Comparison of ENCODE assay signal across 8 cellular contexts in the genomic region with DNA sequence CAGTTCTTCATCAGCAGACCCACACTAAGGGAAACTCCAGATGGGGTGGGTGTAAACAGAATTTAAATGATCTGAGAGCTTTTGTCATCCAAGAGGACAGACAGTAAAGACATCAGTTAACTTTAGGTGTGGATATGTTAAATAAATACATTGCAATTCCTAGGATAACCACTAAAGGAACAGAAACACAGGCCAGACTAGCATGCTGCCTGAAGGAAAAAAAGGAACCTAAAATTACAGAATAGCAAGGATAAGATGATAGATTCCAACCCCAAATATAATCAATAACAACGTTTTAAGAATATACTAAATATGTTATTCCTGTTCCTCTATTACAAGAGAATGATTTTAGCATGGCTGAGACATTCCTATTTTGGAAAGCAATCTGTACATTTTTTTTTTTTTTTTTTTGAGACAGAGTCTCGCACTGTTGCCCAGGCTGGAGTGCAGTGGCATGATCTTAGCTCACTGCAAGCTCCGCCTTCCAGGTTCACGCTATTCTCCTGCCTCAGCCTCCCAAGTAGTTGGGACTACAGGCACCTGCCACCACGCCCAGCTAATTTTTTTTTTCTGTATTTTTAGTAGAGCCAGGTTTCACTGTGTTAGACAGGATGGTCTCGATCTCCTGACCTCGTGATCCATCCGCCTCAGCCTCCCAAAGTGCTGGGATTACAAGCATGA. TPM values are rescaled to one million over a fixed set of nuclear protein-coding genes. Genes with fewer than 3 reads are reported as not detected.
A peak's percentile ranks its signal among the peaks of the same experiment; 100 is the strongest.
DNase-seq lines count a peak whose midpoint lies in the region; ATAC-seq, FAIRE-seq and TF ChIP-seq lines count a peak whose summit lies in the region.
"Not testable (repeated sequence)": the region's sequence is repeated elsewhere in the genome, so short reads cannot be mapped to it uniquely, and the experiment has no call there.

No MANE protein-coding gene starts in this region.

- intact Hi-C loops in A673 (cut with micrococcal nuclease; ENCODE audit: unreplicated experiment), result not testable (repeated sequence)
- intact Hi-C loops in K562 (cut with micrococcal nuclease), result loop anchor here (5.0 to 10.0 kb wide), 2 partner anchors 244 to 254 kb away; no protein-coding TSS in a partner anchor

- not testable (repeated sequence) for H3K4me1 ChIP-seq in A673 (ENCODE audit: insufficient read depth, low read length, poor library complexity, severe bottlenecking); DND-41 (ENCODE audit: insufficient read depth, low read length); K562 (replicated peaks in 1 of 2; ENCODE audit: control insufficient read depth in 2 of 2, insufficient read depth in 2 of 2, low read length in 2 of 2); foreskin keratinocyte

- H3K36me3 ChIP-seq in A673 (ENCODE audit: insufficient read depth, low read length, poor library complexity, severe bottlenecking); DND-41 (ENCODE audit: insufficient read depth, low read length); K562 (ENCODE audit: control insufficient read depth, insufficient read depth, low read length); neural cell (ENCODE audit: insufficient read depth, low read length): not testable (repeated sequence)

- not testable (repeated sequence) for H3F3A ChIP-seq in neural cell (ENCODE audit: insufficient read depth, low read length, poor library complexity, severe bottlenecking)

- in situ Hi-C loops in SK-MEL-5 (cut with HindIII; ENCODE audit: low pct_unique_long_range_greater_than_20kb, low sequenced_read_pairs); K562 (cut with MboI): not testable (repeated sequence)

- TF ChIP-seq RAD21 in K562 (CRISPR knock-in tag; conservative IDR thresholded peaks at IDR 0.05 in 1 of 2, IDR thresholded peaks at IDR 0.05 in 1 of 2); neural cell (conservative IDR thresholded peaks at IDR 0.05): not testable (repeated sequence)

- not testable (repeated sequence) for FAIRE-seq in K562 (lab: Jason Lieb, UNC)

- not testable (repeated sequence) for H3K9me1 ChIP-seq in K562 (ENCODE audit: control insufficient read depth, insufficient read depth, low read length)

- not testable (repeated sequence) for H3K4me2 ChIP-seq in DND-41 (ENCODE audit: insufficient read depth, low read length); K562 (ENCODE audit: insufficient read depth, low read length); neural cell (ENCODE audit: low read length)

- WGBS in K562 (ENCODE audit: insufficient coverage, low coverage, missing lambda C conversion rate), result 40% methylated on average over 8 of the region's 8 CpGs

- not testable (repeated sequence) for TF ChIP-seq POLR2A in K562 (conservative IDR thresholded peaks at IDR 0.05)

- TF ChIP-seq CTCF in A673 (conservative IDR thresholded peaks at IDR 0.05; ENCODE audit: low read depth, low read length) (0 out of 2 replicates have a peak, but pooled peaks have one; percentile 32), DND-41 (IDR thresholded peaks at IDR 0.05; ENCODE audit: borderline replicate concordance, extremely low read depth, low read length, poor library complexity, severe bottlenecking) (peak; percentile 31), K562 (IDR thresholded peaks at IDR 0.05 in 2 of 3, conservative IDR thresholded peaks at IDR 0.05 in 1 of 3; ENCODE audit: insufficient read depth in 2 of 3, low read depth in 1 of 3, low read length in 3 of 3) (peak in 1 of 3 experiments; percentile 35; a peak in 2 of 6 replicates), foreskin keratinocyte (conservative IDR thresholded peaks at IDR 0.05) (peak; percentile 49), neural cell (IDR thresholded peaks at IDR 0.05; ENCODE audit: poor library complexity, severe bottlenecking) (peak; percentile 43)

- ATAC-seq in DND-41 (ENCODE audit: insufficient read depth, low read depth), result not testable (repeated sequence)
- peak; percentile 44 for ATAC-seq in K562
- ATAC-seq in foreskin keratinocyte, result peak; percentile 45

- H3K9ac ChIP-seq in DND-41 (ENCODE audit: low read depth, low read length); K562 (ENCODE audit: insufficient read depth in 1 of 2, low read depth in 2 of 2, low read length in 2 of 2); neural cell (ENCODE audit: low read length): not testable (repeated sequence)

- H3K79me2 ChIP-seq in DND-41 (ENCODE audit: insufficient read depth, low read length); K562 (ENCODE audit: control insufficient read depth, insufficient read depth, low read length); neural cell (replicated peaks; ENCODE audit: insufficient read depth, low read length): not testable (repeated sequence)

- not testable (repeated sequence) for H2AFZ ChIP-seq in DND-41 (ENCODE audit: low read depth, low read length); K562 (ENCODE audit: low read depth, low read length); neural cell (ENCODE audit: low read depth, low read length)

- H3K27me3 ChIP-seq in A673 (replicated peaks; ENCODE audit: insufficient read depth, low read depth, low read length, poor library complexity); DND-41 (ENCODE audit: insufficient read depth, low read length, poor library complexity); K562 (ENCODE audit: control insufficient read depth in 2 of 2, insufficient read depth in 2 of 2, low read length in 2 of 2); foreskin keratinocyte; neural cell (ENCODE audit: insufficient read depth, low read depth, low read length): not testable (repeated sequence)

- H3K4me3 ChIP-seq in A673 (ENCODE audit: low read depth, low read length, poor library complexity, severe bottlenecking); DND-41 (ENCODE audit: low read depth in 1 of 2, low read length in 2 of 2); K562; neural cell (ENCODE audit: low read length): not testable (repeated sequence)

- H3K9me3 ChIP-seq in A673 (ENCODE audit: low read depth, low read length, poor library complexity, severe bottlenecking); DND-41 (ENCODE audit: insufficient read depth, low read length, severe bottlenecking); K562 (replicated peaks; ENCODE audit: control insufficient read depth, insufficient read depth, low read depth, low read length); neural cell (ENCODE audit: low read length): not testable (repeated sequence)

- not testable (repeated sequence) for H3K27ac ChIP-seq in A673 (ENCODE audit: low read depth, low read length, poor library complexity, severe bottlenecking); DND-41 (ENCODE audit: low read length); K562 (ENCODE audit: extremely low read depth, low read depth, low read length); foreskin keratinocyte; neural cell (ENCODE audit: low read length)

- not testable (repeated sequence) for H3K9me2 ChIP-seq in neural cell (ENCODE audit: insufficient read depth, low read length)

- not testable (repeated sequence) for TF ChIP-seq EP300 in K562 (IDR thresholded peaks at IDR 0.05; ENCODE audit: low read length); neural cell (conservative IDR thresholded peaks at IDR 0.05; ENCODE audit: poor library complexity, severe bottlenecking)

- BruUV-seq in A673 (replicated peaks; lab: Mats Ljungman, UMichigan); K562 (replicated peaks; lab: Mats Ljungman, UMichigan): not testable (repeated sequence)

- not testable (repeated sequence) for DNase-seq in A673 (ENCODE audit: low spot score); DND-41; K562 (ENCODE audit: extremely low read depth in 1 of 4, low spot score in 3 of 4); foreskin keratinocyte
- DNase-seq in HuH-7.5 (ENCODE audit: low spot score) (peak; percentile 39), NCI-H2227 treated with DMSO at 0.1 percent for 48 hours (lab: John Stamatoyannopoulos, UW) (peak; percentile 5), SK-MEL-5 (ENCODE audit: low read depth, low spot score) (peak; percentile 42)

- CTCF ChIA-PET in A673 (lab: Charles Lee) (interaction anchor here (0.7 kb wide), 2 partner anchors 13 to 28 kb away, joined by 3 to 6 read pairs; no protein-coding TSS in a partner anchor), K562 (lab: Yijun Ruan, JAX; ENCODE audit: low intra/inter-chr PET ratio) (interaction anchor here (0.6 kb wide), 1 partner anchor 72 kb away, joined by 3 read pairs; no protein-coding TSS in a partner anchor)

- H4K20me1 ChIP-seq in DND-41 (ENCODE audit: insufficient read depth, low read length); K562 (replicated peaks; ENCODE audit: control insufficient read depth, insufficient read depth, low read length); neural cell (ENCODE audit: insufficient read depth): not testable (repeated sequence)

- POLR2A ChIA-PET in A673 (lab: Charles Lee; ENCODE audit: low non-redundant PET), result not testable (repeated sequence)
- POLR2A ChIA-PET in K562 (lab: Yijun Ruan, JAX), result interaction anchor here (0.6 to 1.5 kb wide), 4 partner anchors 13 to 372 kb away, joined by 3 to 6 read pairs (median 4); no protein-coding TSS in a partner anchor

RNA-seq across cellular contexts. Expression of a gene that starts 45.0 kb away (rescaled TPM):
- total RNA-seq in A673 (2021), result 141 and 144 TPM in 2 replicates
- 88.3 and 91.8 TPM in 2 replicates for total RNA-seq in SK-MEL-5 (2014; rRNA removed; shearing (Covaris generic))
- polyA plus RNA-seq in SK-MEL-5 (2015; cell fraction: cytosol; rRNA removed), result 68.9 and 80.6 TPM in 2 replicates
- polyA plus RNA-seq in SK-MEL-5 (2015; cell fraction: nucleus; rRNA removed), result 231 and 325 TPM in 2 replicates
- 295 and 475 TPM in 2 replicates for total RNA-seq in K562 (2011; cell fraction: chromatin; rRNA removed; ENCODE audit: low replicate concordance)
- total RNA-seq in K562 (2011; cell fraction: nucleolus; rRNA removed), result 136 and 138 TPM in 2 replicates
- 230 and 322 TPM in 2 replicates for total RNA-seq in K562 (2011; cell fraction: nucleoplasm; rRNA removed)
- total RNA-seq in K562 (2014; rRNA removed), result 118 and 119 TPM in 2 replicates
- total RNA-seq in K562 (2014; rRNA removed; fragmentation: Illumina TruSeq; extraction: Trizol), result 109 and 121 TPM in 2 replicates
- 107 and 114 TPM in 2 replicates for total RNA-seq in K562 (2015; rRNA removed; fragmentation: Illumina TruSeq; extraction: Trizol)
- total RNA-seq in K562 (2021), result 99.1 and 107 TPM in 2 replicates
- 134 and 158 TPM in 2 replicates for polyA plus RNA-seq in K562 (2011; rRNA removed)
- polyA plus RNA-seq in K562 (2011; cell fraction: cytosol; rRNA removed), result 72.8 and 77.2 TPM in 2 replicates
- 117 and 126 TPM in 2 replicates for polyA plus RNA-seq in K562 (2011; cell fraction: nucleus; rRNA removed)
- 72.3 and 75.8 TPM in 2 replicates for polyA plus RNA-seq in K562 (2012)
- polyA plus RNA-seq in K562 (2014; fragmentation: Illumina TruSeq; extraction: Trizol), result 105 and 106 TPM in 2 replicates
- 10 to 100 TPM; 46.7 to 63.4 TPM for polyA plus RNA-seq in K562 (2014; fragmentation: Nextera tagmentation; extraction: Ambion mirVana)
- polyA plus RNA-seq in K562 (2014; rRNA removed), result 133 and 138 TPM in 2 replicates
- 165 and 173 TPM in 2 replicates for polyA minus RNA-seq in K562 (2011; rRNA and poly(A)+ RNA removed)
- polyA minus RNA-seq in K562 (2011; cell fraction: cytosol; rRNA and poly(A)+ RNA removed), result 57.4 and 61.7 TPM in 2 replicates
- 25.3 and 47.7 TPM in 2 replicates for polyA minus RNA-seq in K562 (2011; cell fraction: nucleus; rRNA and poly(A)+ RNA removed)
- total RNA-seq in foreskin keratinocyte, result 45.4 and 50.5 TPM in 2 replicates
- 39.4 and 45.5 TPM in 2 replicates for polyA plus RNA-seq in foreskin keratinocyte
- 92.8 and 98.2 TPM in 2 replicates for polyA plus RNA-seq in neural cell
- 52.3 and 67.8 TPM in 2 replicates for polyA minus RNA-seq in neural cell
